ENCODE assay signal across 13 cellular contexts in the genomic region with DNA sequence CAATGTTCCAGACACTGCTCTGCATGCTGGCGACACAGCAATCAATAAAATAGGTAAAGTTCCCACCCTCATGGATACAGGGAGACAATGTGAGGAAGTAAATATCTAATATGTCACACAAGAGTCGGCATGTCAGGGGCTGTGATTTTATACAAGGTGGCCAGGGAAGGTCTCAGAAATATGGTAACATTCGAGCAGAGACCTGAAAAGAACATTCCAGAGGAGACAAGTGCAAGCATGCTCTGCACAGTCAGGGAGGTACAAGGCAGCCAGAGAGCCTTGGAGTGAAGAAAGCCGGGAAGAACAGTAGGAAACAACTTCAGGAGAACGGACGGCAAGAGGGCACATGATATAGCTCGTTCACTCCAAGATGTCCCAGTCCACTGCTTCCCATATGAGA.
DNase-seq lines count a peak whose midpoint lies in the region; ATAC-seq and TF ChIP-seq lines count a peak whose summit lies in the region.
"Had no signal": no experiment of that assay in that cellular context is flagged by ENCODE, and none has a peak within 500 bp of the region (broad histone marks: within the 10 kb centered on the region; RNA-seq: fewer than 3 reads in every experiment).

No MANE protein-coding gene starts in this region.

- H3K9me3 ChIP-seq in RWPE2 (ENCODE audit: severe bottlenecking) = no peaks in the 10 kb centered on the region
- no peaks in the 10 kb centered on the region for H3K9me3 ChIP-seq in trophoblast cell (ENCODE audit: insufficient read depth, low read depth, low read length)
- no peaks in the 10 kb centered on the region for H3K9me3 ChIP-seq in gastroesophageal sphincter

- no peak overlapping the region for H3K9ac ChIP-seq in trophoblast cell (ENCODE audit: low read length)

- H4K12ac ChIP-seq in trophoblast cell (ENCODE audit: low read depth, low read length) = no peak overlapping the region

- H2AK5ac ChIP-seq in trophoblast cell (ENCODE audit: low read length) = peak overlapping the region; percentile 72

- H3K18ac ChIP-seq in trophoblast cell (ENCODE audit: low read length) = no peak overlapping the region

- H4K91ac ChIP-seq in trophoblast cell (ENCODE audit: low read depth, low read length) = peak overlapping the region; percentile 25

- TF ChIP-seq CTCF in RWPE2 (IDR thresholded peaks at IDR 0.05; ENCODE audit: poor library complexity, severe bottlenecking) (no peak), gastroesophageal sphincter (IDR thresholded peaks at IDR 0.05) (no peak)

- H3K4ac ChIP-seq in trophoblast cell (ENCODE audit: low read depth, low read length) = no peak overlapping the region

- H3K27me3 ChIP-seq in RWPE2 (ENCODE audit: insufficient read depth, poor library complexity, severe bottlenecking) (no peaks in the 10 kb centered on the region), trophoblast cell (ENCODE audit: insufficient read depth, low read length) (no peaks in the 10 kb centered on the region), gastroesophageal sphincter (no peaks in the 10 kb centered on the region)

- TF ChIP-seq POLR2A in gastroesophageal sphincter (IDR thresholded peaks at IDR 0.05) = no peak

- no peak for DNase-seq in RWPE2 (ENCODE audit: low spot score)
- DNase-seq in epithelial cell of prostate (ENCODE audit: low read depth, low spot score) = no peak
- DNase-seq in trophoblast cell = no peak
- no peak for DNase-seq in NCI-H1930 (lab: John Stamatoyannopoulos, UW)
- DNase-seq in NAMALWA (ENCODE audit: low spot score) = no peak
- DNase-seq: CD4-positive, alpha-beta memory T cell; DMS79 treated with DMSO at 0.1 percent for 48 hours; EL; GOT3; H9 had no signal

- H3K36me3 ChIP-seq in RWPE2 (ENCODE audit: low read depth) = no peaks in the 10 kb centered on the region
- no peaks in the 10 kb centered on the region for H3K36me3 ChIP-seq in trophoblast cell (ENCODE audit: control insufficient read depth in 1 of 2, insufficient read depth in 2 of 2, low read length in 2 of 2)
- H3K36me3 ChIP-seq in gastroesophageal sphincter = no peaks in the 10 kb centered on the region

- no peak overlapping the region for H4K8ac ChIP-seq in trophoblast cell (ENCODE audit: low read depth, low read length)

- no peak for TF ChIP-seq EP300 in gastroesophageal sphincter (IDR thresholded peaks at IDR 0.05)

- no peaks in the 10 kb centered on the region for H3K79me2 ChIP-seq in trophoblast cell (ENCODE audit: control insufficient read depth, insufficient read depth, low read length, poor library complexity)

- H2BK5ac ChIP-seq in trophoblast cell (ENCODE audit: low read depth, low read length, poor library complexity) = no peak overlapping the region

- peak overlapping the region; percentile 45 for H2BK120ac ChIP-seq in trophoblast cell (ENCODE audit: insufficient read depth, low read length, poor library complexity)

- H3K23ac ChIP-seq in trophoblast cell (ENCODE audit: low read length) = no peak overlapping the region

- H3K4me3 ChIP-seq in RWPE2 (ENCODE audit: severe bottlenecking) = no peak overlapping the region
- H3K4me3 ChIP-seq in trophoblast cell (ENCODE audit: low read depth, low read length) = no peak overlapping the region
- no peak overlapping the region for H3K4me3 ChIP-seq in gastroesophageal sphincter

- peak overlapping the region; percentile 43 for H2BK12ac ChIP-seq in trophoblast cell (ENCODE audit: low read length)

- peaks cover 7% of the 10 kb centered on the region for H3K79me1 ChIP-seq in trophoblast cell (ENCODE audit: low read length)

- no peak overlapping the region for H3K27ac ChIP-seq in RWPE2 (ENCODE audit: poor library complexity, severe bottlenecking)
- H3K27ac ChIP-seq in epithelial cell of prostate = peak overlapping the region; percentile 73
- no peak overlapping the region for H3K27ac ChIP-seq in trophoblast cell (ENCODE audit: low read depth, low read length)
- no peak overlapping the region for H3K27ac ChIP-seq in gastroesophageal sphincter
- H3K27ac ChIP-seq: C4-2B had no signal

- H3K4me1 ChIP-seq in RWPE2 (ENCODE audit: insufficient read depth, poor library complexity, severe bottlenecking) = peaks cover 16% of the 10 kb centered on the region
- peaks cover 5 to 8% of the 10 kb centered on the region in 2 experiments for H3K4me1 ChIP-seq in trophoblast cell (ENCODE audit: control insufficient read depth in 1 of 2, insufficient read depth in 2 of 2, low read length in 2 of 2)
- H3K4me1 ChIP-seq in gastroesophageal sphincter = no peaks in the 10 kb centered on the region

- H3K14ac ChIP-seq in trophoblast cell (ENCODE audit: low read length) = no peak overlapping the region

- peak; percentile 55; the same call in 2 of the 3 replicates for ATAC-seq in RWPE2 (ENCODE audit: low read depth)
- no peak for ATAC-seq in GM21786 (IDR thresholded peaks at IDR 0.05; ENCODE audit: unreplicated experiment)
- ATAC-seq in gastroesophageal sphincter = no peak

- no peak overlapping the region for H3K4me2 ChIP-seq in trophoblast cell (ENCODE audit: low read length)

- no peak overlapping the region for H2AFZ ChIP-seq in trophoblast cell (ENCODE audit: insufficient read depth, low read length, poor library complexity)

- WGBS in trophoblast cell (ENCODE audit: extremely low coverage, insufficient coverage, insufficient read length) = no CpG with 5 or more reads among the region's 7 CpGs
- WGBS in gastroesophageal sphincter (ENCODE audit: low coverage in 1 of 2), 2 donors = 70 to 81% methylated on average over 7 of the region's 7 CpGs
